ENCODE assay signal across 9 cellular contexts in genomic region chr6:3850451-3851203, GRCh38. TPM values are rescaled to one million over a fixed set of nuclear protein-coding genes. Genes with fewer than 3 reads are reported as not detected.
DNase-seq lines count a peak whose midpoint lies in the region; FAIRE-seq and TF ChIP-seq lines count a peak whose summit lies in the region.
"Had no signal": no experiment of that assay in that cellular context is flagged by ENCODE, and none has a peak within 500 bp of the region (broad histone marks: within the 10 kb centered on the region; RNA-seq: fewer than 3 reads in every experiment).

No MANE protein-coding gene starts in this region.

- TF ChIP-seq CTCF in GM12865 (IDR thresholded peaks at IDR 0.05; ENCODE audit: insufficient read depth, low read depth, low read length, missing control alignments): no peak
- TF ChIP-seq CTCF in dorsolateral prefrontal cortex (IDR thresholded peaks at IDR 0.05 in 54 of 56, conservative IDR thresholded peaks at IDR 0.05 in 2 of 56; ENCODE audit: low read depth in 1 of 56, partially characterized antibody in 56 of 56): no peak
- TF ChIP-seq CTCF in SK-N-SH (IDR thresholded peaks at IDR 0.05): no peak

- no peaks in the 10 kb centered on the region for H3K36me3 ChIP-seq in SK-N-SH (replicated peaks in 1 of 2; ENCODE audit: control insufficient read depth in 1 of 2, insufficient read depth in 2 of 2, low read length in 1 of 2)
- H3K36me3 ChIP-seq: WERI-Rb-1 had no signal

- WGBS in SK-N-SH (ENCODE audit: low lambda C conversion rate): 96% methylated on average over 27 of the region's 33 CpGs

- no peaks in the 10 kb centered on the region for H4K20me1 ChIP-seq in SK-N-SH (ENCODE audit: insufficient read depth)

- CTCF ChIA-PET in SK-N-SH (lab: Yijun Ruan, JAX): interaction anchor here (0.7 to 3.2 kb wide), 14 partner anchors 10 to 392 kb away, joined by 3 to 31 read pairs (median 11); no protein-coding TSS in a partner anchor

- H2AFZ ChIP-seq in SK-N-SH (ENCODE audit: low read depth): no peak overlapping the region

- no peak overlapping the region for H3K4me2 ChIP-seq in SK-N-SH

- TF ChIP-seq RAD21 in SK-N-SH (IDR thresholded peaks at IDR 0.05; ENCODE audit: low read length): no peak

- H3K4me3 ChIP-seq in GM12865 (ENCODE audit: low read depth, low read length) (no peak overlapping the region), dorsolateral prefrontal cortex (peak overlapping the region in 38 of 59 donors; percentile 45 to 80 (median 63)), SK-N-SH (ENCODE audit: low read depth in 2 of 2, low read length in 1 of 2) (no peak overlapping the region)

- H3K9me2 ChIP-seq in SK-N-SH: no peaks in the 10 kb centered on the region

- no peak overlapping the region for H3K9ac ChIP-seq in SK-N-SH

- peaks cover 0 to 8% of the 10 kb centered on the region in 2 experiments; a peak in 1 of 4 replicates for H3K4me1 ChIP-seq in SK-N-SH (ENCODE audit: control insufficient read depth in 1 of 2, insufficient read depth in 2 of 2, low read depth in 1 of 2, low read length in 1 of 2)

- H3K27ac ChIP-seq in dorsolateral prefrontal cortex (no peak overlapping the region), SK-N-SH (ENCODE audit: low read depth in 2 of 2, low read length in 1 of 2) (no peak overlapping the region)
- H3K27ac ChIP-seq: WERI-Rb-1 had no signal

- DNase-seq in GM12865 (ENCODE audit: low read depth) (peak; percentile 46), dorsolateral prefrontal cortex (no peak), mesenteric fat pad (ENCODE audit: low spot score) (no peak), SK-N-SH (no peak), HTR-8/SVneo (ENCODE audit: insufficient read length, low spot score) (no peak), middle frontal gyrus (ENCODE audit: extremely low spot score, low spot score) (no peak)
- DNase-seq in activated CD4-positive, alpha-beta T cell treated with anti-CD3 and anti-CD28 coated beads for 48 hours: peak; percentile 66
- DNase-seq in stimulated activated CD4-positive, alpha-beta T cell treated with anti-CD3 and anti-CD28 coated beads, Interleukin-2, amount 100 ng/mL, for 48 hours: peak; percentile 39 to 44
- DNase-seq: WERI-Rb-1 had no signal

- FAIRE-seq in HTR-8/SVneo (lab: Jason Lieb, UNC): no peak

- no peaks in the 10 kb centered on the region for H3K27me3 ChIP-seq in dorsolateral prefrontal cortex
- no peaks in the 10 kb centered on the region for H3K27me3 ChIP-seq in SK-N-SH (ENCODE audit: insufficient read depth)

- no peaks in the 10 kb centered on the region for H3K9me3 ChIP-seq in SK-N-SH

- no peak for TF ChIP-seq EP300 in SK-N-SH (IDR thresholded peaks at IDR 0.05; ENCODE audit: borderline replicate concordance in 1 of 2, low read depth in 1 of 2, low read length in 1 of 2)

- H3F3A ChIP-seq in SK-N-SH (replicated peaks; ENCODE audit: insufficient read depth): no peaks in the 10 kb centered on the region

- intact Hi-C loops in dorsolateral prefrontal cortex (cut with DNase I): loop anchor here in 1 of 2 donors (5.0 kb wide), 1 partner anchor 137 kb away; no protein-coding TSS in a partner anchor

- POLR2A ChIA-PET in SK-N-SH (lab: Yijun Ruan, JAX): no interaction called here

- no peaks in the 10 kb centered on the region for H3K79me2 ChIP-seq in SK-N-SH (ENCODE audit: insufficient read depth)

TF ChIP-seq in SK-N-SH, 30 proteins besides CTCF, POLR2A, EP300 and RAD21:
- no peak for TF ChIP-seq ELF1 (IDR thresholded peaks at IDR 0.05)
- no peak for TF ChIP-seq YY1 (IDR thresholded peaks at IDR 0.05; ENCODE audit: low read depth)
- TF ChIP-seq IRF3 (IDR thresholded peaks at IDR 0.05; ENCODE audit: low read depth, low read length): no peak
- no peak for TF ChIP-seq NFIC (IDR thresholded peaks at IDR 0.05; ENCODE audit: borderline replicate concordance)
- TF ChIP-seq FOXM1 (IDR thresholded peaks at IDR 0.05; ENCODE audit: low read depth): no peak
- TF ChIP-seq MEF2A (IDR thresholded peaks at IDR 0.05; ENCODE audit: borderline replicate concordance, low read depth): no peak
- no peak for TF ChIP-seq GATA2 (CRISPR knock-in tag; IDR thresholded peaks at IDR 0.05)
- TF ChIP-seq SMC3 (IDR thresholded peaks at IDR 0.05; ENCODE audit: low read depth, low read length): no peak
- no peak for TF ChIP-seq MAX (IDR thresholded peaks at IDR 0.05; ENCODE audit: low read depth)
- TF ChIP-seq EZH2phosphoT487 (IDR thresholded peaks at IDR 0.05; ENCODE audit: borderline replicate concordance, low read depth): no peak
- TF ChIP-seq REST (IDR thresholded peaks at IDR 0.05; ENCODE audit: low read depth, low read length): no peak
- TF ChIP-seq PBX3 (IDR thresholded peaks at IDR 0.05): no peak
- TF ChIP-seq RXRA (IDR thresholded peaks at IDR 0.05; ENCODE audit: borderline replicate concordance, low read depth): no peak
- TF ChIP-seq MXI1 (IDR thresholded peaks at IDR 0.05; ENCODE audit: low read depth, low read length): no peak
- no peak for TF ChIP-seq NRF1 (IDR thresholded peaks at IDR 0.05; ENCODE audit: low read depth, low read length)
- TF ChIP-seq USF1 (IDR thresholded peaks at IDR 0.05; ENCODE audit: borderline replicate concordance, low read depth): no peak
- TF ChIP-seq SIN3A (IDR thresholded peaks at IDR 0.05; ENCODE audit: borderline replicate concordance, low read depth, low read length): no peak
- no peak for TF ChIP-seq TCF12 (IDR thresholded peaks at IDR 0.05)
- no peak for TF ChIP-seq TAF1 (IDR thresholded peaks at IDR 0.05; ENCODE audit: borderline replicate concordance, low read depth, low read length)

RNA-seq across cellular contexts. Expression of gene FAM50B, which starts 1.5 kb away (rescaled TPM):
- total RNA-seq in dorsolateral prefrontal cortex: 10 to 100 TPM; 15.2 to 33.0 (median 23.6) TPM
- total RNA-seq in mesenteric fat pad: 6.1 TPM
- polyA plus RNA-seq in SK-N-SH (2012; rRNA removed): 12.9 and 13.8 TPM in 2 replicates
- 8.0 and 10.9 TPM in 2 replicates for polyA plus RNA-seq in SK-N-SH (2012; cell fraction: cytosol; rRNA removed)
- polyA plus RNA-seq in SK-N-SH (2012; cell fraction: nucleus; rRNA removed): 8.0 and 8.2 TPM in 2 replicates

Comparison
In these comparisons a context has a peak if more than half of its experiments do, and no peak if none do; other contexts are left out.
1. DNase-seq: peak in GM12865 (single experiment), activated CD4-positive, alpha-beta T cell treated with anti-CD3 and anti-CD28 coated beads for 48 hours (single experiment) and stimulated activated CD4-positive, alpha-beta T cell treated with anti-CD3 and anti-CD28 coated beads, Interleukin-2, amount 100 ng/mL, for 48 hours (2 of 2); none in dorsolateral prefrontal cortex (0 of 10), mesenteric fat pad (single experiment), SK-N-SH (single experiment), HTR-8/SVneo (single experiment) and middle frontal gyrus (single experiment).
2. H3K4me3 ChIP-seq: peak in dorsolateral prefrontal cortex (38 of 59); none in GM12865 (single experiment) and SK-N-SH (0 of 2).